Comparison of ENCODE assay signal across 24 cellular contexts in the genomic region with DNA sequence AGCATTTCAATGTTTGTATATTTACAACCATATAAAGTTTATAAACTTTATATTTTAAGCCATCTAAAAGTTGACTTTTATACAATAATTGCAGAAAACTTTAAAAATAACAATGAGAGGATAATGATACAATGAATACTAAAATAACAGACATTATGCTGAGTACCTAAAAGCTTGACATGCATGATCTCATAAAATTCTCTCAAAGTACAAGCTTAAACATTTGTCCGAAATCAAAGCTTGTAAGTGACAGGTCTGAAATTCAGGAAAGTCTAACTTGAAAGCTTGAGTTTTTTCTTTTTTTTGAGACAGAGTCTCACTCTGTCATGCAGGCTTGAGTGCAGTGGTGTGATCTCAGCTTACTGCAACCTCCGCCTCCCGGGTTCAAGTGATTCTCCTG.
"Had no signal": no experiment of that assay in that cellular context is flagged by ENCODE, and none has a peak within 500 bp of the region (broad histone marks: within the 10 kb centered on the region; RNA-seq: fewer than 3 reads in every experiment).

No MANE protein-coding gene starts in this region.

- H3K4me3 Mint-ChIP-seq: memory B cell, neural progenitor cell had no signal

- H3K9me3 ChIP-seq: gastroesophageal sphincter, lower lobe of right lung, prostate gland, tibial nerve, upper lobe of right lung, vagina had no signal

- H3K4me2 ChIP-seq: neural progenitor cell had no signal

- H3K27ac ChIP-seq: gastroesophageal sphincter, lower lobe of right lung, neural progenitor cell, parathyroid adenoma, prostate gland, skin epidermis, tibial nerve, upper lobe of right lung, vagina had no signal

- H3K36me3 Mint-ChIP-seq: memory B cell had no signal

- H2AFZ ChIP-seq: neural progenitor cell, parathyroid adenoma had no signal

- H3K9ac ChIP-seq: neural progenitor cell, parathyroid adenoma had no signal

- H3K4me1 Mint-ChIP-seq: memory B cell had no signal

- H3K27ac Mint-ChIP-seq: memory B cell, neural progenitor cell had no signal

- H3K4me3 ChIP-seq: dorsolateral prefrontal cortex, gastroesophageal sphincter, lower lobe of right lung, neural progenitor cell, prostate gland, skin epidermis, tibial nerve, upper lobe of right lung, vagina had no signal

- H3K4me1 ChIP-seq: lower lobe of right lung, parathyroid adenoma, prostate gland, upper lobe of right lung, vagina had no signal

- H3K79me2 ChIP-seq: parathyroid adenoma had no signal

- H3K27me3 ChIP-seq: dorsolateral prefrontal cortex, gastroesophageal sphincter, neural progenitor cell, tibial nerve, upper lobe of right lung, vagina had no signal

- DNase-seq: cortex of kidney; dorsolateral prefrontal cortex; effector CD8-positive, alpha-beta T cell; glutamatergic neuron; islet precursor cell; lower lobe of right lung; midbrain; nucleus accumbens; retina; stimulated activated CD4-positive, alpha-beta T cell treated with anti-CD3 and anti-CD28 coated beads, Interleukin-12 subunit alpha, Interleukin-12 subunit beta, amount 100 ng/mL, for 4 hours; stimulated activated naive CD4-positive, alpha-beta T cell treated with Interleukin-2 at 50 U/mL for 16 hours; upper lobe of right lung had no signal

- ATAC-seq: esophagus mucosa, gastroesophageal sphincter, left lobe of liver, lower lobe of right lung, sciatic nerve, upper lobe of right lung had no signal

- H3K27me3 Mint-ChIP-seq: natural killer cell treated with Interleukin-12 subunit alpha and Interleukin-12 subunit beta and Interleukin-15 and Interleukin-18, amount 100 ng/mL, for 72 hours had no signal

- H3K9me3 Mint-ChIP-seq: memory B cell; natural killer cell treated with Interleukin-12 subunit alpha and Interleukin-12 subunit beta and Interleukin-15 and Interleukin-18, amount 100 ng/mL, for 72 hours; neural progenitor cell had no signal
